ENCODE assay signal across 1 cellular context in genomic region chr19:53884256-53884655, GRCh38.
TF ChIP-seq lines count a peak whose summit lies in the region.

No MANE protein-coding gene starts in this region.

TF ChIP-seq in H1, 55 proteins besides CTCF, POLR2A, EP300 and RAD21:
- TF ChIP-seq, protein P1, sequence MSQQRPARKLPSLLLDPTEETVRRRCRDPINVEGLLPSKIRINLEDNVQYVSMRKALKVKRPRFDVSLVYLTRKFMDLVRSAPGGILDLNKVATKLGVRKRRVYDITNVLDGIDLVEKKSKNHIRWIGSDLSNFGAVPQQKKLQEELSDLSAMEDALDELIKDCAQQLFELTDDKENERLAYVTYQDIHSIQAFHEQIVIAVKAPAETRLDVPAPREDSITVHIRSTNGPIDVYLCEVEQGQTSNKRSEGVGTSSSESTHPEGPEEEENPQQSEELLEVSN (IDR thresholded peaks at IDR 0.05): no peak
